ENCODE assay signal across 1 cellular context in the genomic region with DNA sequence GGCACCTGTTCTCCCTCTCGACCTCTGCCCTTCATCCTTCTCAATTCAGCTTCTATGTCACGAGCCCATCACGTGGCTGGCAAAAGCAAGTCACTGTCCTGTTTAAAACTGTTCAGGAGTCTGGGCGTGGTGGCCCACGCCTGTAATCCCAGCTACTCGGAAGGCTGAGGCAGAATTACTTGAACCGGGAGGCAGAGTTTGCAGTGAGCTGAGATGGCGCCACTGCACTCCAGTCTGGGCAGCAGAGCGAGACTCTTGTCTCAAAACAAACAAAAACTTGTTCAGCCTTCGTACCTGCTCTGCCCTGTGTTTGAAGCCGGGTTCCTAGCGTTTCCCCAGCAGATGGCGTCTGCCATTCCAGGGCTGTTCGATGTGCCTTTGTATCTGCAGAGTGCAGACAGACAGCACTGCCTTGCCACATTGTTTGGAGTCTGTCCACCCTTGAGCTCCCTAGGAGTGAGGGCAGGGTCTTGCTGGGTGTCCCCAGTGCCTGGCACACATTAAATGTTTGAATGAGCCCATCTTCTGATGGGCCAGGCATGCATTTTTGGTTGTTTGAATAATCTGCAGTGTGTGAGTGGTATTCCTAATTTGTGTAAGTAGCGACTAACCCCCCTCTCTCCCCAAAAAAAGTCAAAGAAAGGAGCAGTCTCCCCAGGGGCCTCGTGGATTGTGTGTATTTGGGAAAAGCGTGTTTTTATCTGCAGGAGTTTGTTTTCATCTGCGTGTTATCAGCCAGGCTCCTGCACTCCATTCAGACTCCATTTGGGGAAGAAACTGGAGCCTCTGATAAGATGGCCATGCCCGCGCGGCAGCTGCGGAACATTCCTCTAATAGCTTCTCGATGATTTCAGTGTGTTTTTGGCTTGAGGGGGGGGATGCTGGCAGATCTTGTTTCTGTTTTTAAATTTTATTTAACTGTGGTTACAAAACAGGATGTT.
TF ChIP-seq lines count a peak whose summit lies in the region.

No MANE protein-coding gene starts in this region.

TF ChIP-seq in HepG2, 621 proteins besides CTCF, POLR2A, EP300 and RAD21 (continued from another document):
- TF ChIP-seq, protein P1, sequence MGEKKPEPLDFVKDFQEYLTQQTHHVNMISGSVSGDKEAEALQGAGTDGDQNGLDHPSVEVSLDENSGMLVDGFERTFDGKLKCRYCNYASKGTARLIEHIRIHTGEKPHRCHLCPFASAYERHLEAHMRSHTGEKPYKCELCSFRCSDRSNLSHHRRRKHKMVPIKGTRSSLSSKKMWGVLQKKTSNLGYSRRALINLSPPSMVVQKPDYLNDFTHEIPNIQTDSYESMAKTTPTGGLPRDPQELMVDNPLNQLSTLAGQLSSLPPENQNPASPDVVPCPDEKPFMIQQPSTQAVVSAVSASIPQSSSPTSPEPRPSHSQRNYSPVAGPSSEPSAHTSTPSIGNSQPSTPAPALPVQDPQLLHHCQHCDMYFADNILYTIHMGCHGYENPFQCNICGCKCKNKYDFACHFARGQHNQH (CRISPR knock-in tag; IDR thresholded peaks at IDR 0.05): 0 out of 2 replicates have a peak, but pooled peaks have one; percentile 24
- TF ChIP-seq BORCS8-MEF2B (CRISPR knock-in tag; IDR thresholded peaks at IDR 0.05): no peak
- TF ChIP-seq, protein P2, sequence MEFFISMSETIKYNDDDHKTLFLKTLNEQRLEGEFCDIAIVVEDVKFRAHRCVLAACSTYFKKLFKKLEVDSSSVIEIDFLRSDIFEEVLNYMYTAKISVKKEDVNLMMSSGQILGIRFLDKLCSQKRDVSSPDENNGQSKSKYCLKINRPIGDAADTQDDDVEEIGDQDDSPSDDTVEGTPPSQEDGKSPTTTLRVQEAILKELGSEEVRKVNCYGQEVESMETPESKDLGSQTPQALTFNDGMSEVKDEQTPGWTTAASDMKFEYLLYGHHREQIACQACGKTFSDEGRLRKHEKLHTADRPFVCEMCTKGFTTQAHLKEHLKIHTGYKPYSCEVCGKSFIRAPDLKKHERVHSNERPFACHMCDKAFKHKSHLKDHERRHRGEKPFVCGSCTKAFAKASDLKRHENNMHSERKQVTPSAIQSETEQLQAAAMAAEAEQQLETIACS (CRISPR knock-in tag; IDR thresholded peaks at IDR 0.05): no peak
- TF ChIP-seq, protein P3, sequence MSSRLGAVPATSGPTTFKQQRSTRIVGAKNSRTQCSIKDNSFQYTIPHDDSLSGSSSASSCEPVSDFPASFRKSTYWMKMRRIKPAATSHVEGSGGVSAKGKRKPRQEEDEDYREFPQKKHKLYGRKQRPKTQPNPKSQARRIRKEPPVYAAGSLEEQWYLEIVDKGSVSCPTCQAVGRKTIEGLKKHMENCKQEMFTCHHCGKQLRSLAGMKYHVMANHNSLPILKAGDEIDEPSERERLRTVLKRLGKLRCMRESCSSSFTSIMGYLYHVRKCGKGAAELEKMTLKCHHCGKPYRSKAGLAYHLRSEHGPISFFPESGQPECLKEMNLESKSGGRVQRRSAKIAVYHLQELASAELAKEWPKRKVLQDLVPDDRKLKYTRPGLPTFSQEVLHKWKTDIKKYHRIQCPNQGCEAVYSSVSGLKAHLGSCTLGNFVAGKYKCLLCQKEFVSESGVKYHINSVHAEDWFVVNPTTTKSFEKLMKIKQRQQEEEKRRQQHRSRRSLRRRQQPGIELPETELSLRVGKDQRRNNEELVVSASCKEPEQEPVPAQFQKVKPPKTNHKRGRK (CRISPR knock-in tag; IDR thresholded peaks at IDR 0.05): no peak
